9 cellular contexts compared by ENCODE assay signal in genomic region chr1:81802601-81803422, GRCh38. TPM values are rescaled to one million over a fixed set of nuclear protein-coding genes. Genes with fewer than 3 reads are reported as not detected.
DNase-seq lines count a peak whose midpoint lies in the region; ATAC-seq and TF ChIP-seq lines count a peak whose summit lies in the region.
"Had no signal": no experiment of that assay in that cellular context is flagged by ENCODE, and none has a peak within 500 bp of the region (broad histone marks: within the 10 kb centered on the region; RNA-seq: fewer than 3 reads in every experiment).

No MANE protein-coding gene starts in this region.

- no peaks in the 10 kb centered on the region for H3K9me3 ChIP-seq in transverse colon

- in situ Hi-C loops in transverse colon (cut with MboI; ENCODE audit: low pct_ligation_motif_present in 1 of 4, low pct_unique_long_range_greater_than_20kb in 1 of 4, low sequenced_read_pairs in 3 of 4) = no loop called here

- no peak for TF ChIP-seq EP300 in transverse colon (IDR thresholded peaks at IDR 0.05; ENCODE audit: low read depth)

- H3K27me3 ChIP-seq in dorsolateral prefrontal cortex (peaks cover 0 to 76% (median 15%) of the 10 kb centered on the region in 45 donors), transverse colon (peaks cover 92% of the 10 kb centered on the region)

- TF ChIP-seq CTCF in dorsolateral prefrontal cortex (IDR thresholded peaks at IDR 0.05 in 54 of 56, conservative IDR thresholded peaks at IDR 0.05 in 2 of 56; ENCODE audit: low read depth in 1 of 56, partially characterized antibody in 56 of 56) = peak in 44 of 56 donors; percentile 11 to 60 (median 38)
- no peak for TF ChIP-seq CTCF in lower leg skin (IDR thresholded peaks at IDR 0.05)
- TF ChIP-seq CTCF in transverse colon (IDR thresholded peaks at IDR 0.05) = peak in 4 of 5 experiments; percentile 25 to 44 (median 28)

- H3K4me3 ChIP-seq in dorsolateral prefrontal cortex (peak overlapping the region; percentile 52 to 84 (median 73)), lower leg skin (ENCODE audit: low read depth, poor library complexity, severe bottlenecking) (peak overlapping the region; percentile 89), transverse colon (peak overlapping the region; percentile 55 to 84 (median 62))

- intact Hi-C loops in dorsolateral prefrontal cortex (cut with DNase I) = loop anchor here in 1 of 2 donors (5.0 kb wide), 1 partner anchor 491 kb away; no protein-coding TSS in a partner anchor
- intact Hi-C loops in lower leg skin (cut with DNase I; ENCODE audit: low total_unique reads) = no loop called here
- intact Hi-C loops in transverse colon (cut with DNase I; ENCODE audit: low total_unique reads) = loop anchor here (5.0 kb wide), 1 partner anchor 1064 kb away; no protein-coding TSS in a partner anchor

- TF ChIP-seq POLR2A in lower leg skin (IDR thresholded peaks at IDR 0.05) (no peak), transverse colon (IDR thresholded peaks at IDR 0.05) (no peak)

- DNase-seq in NCI-H2227 (lab: John Stamatoyannopoulos, UW; ENCODE audit: unreplicated experiment) = peak; percentile 45
- no peak for DNase-seq in NCI-H2227 treated with DMSO at 0.1 percent for 48 hours (lab: John Stamatoyannopoulos, UW)
- DNase-seq in NCI-H526 (lab: John Stamatoyannopoulos, UW) = peak; percentile 17 to 83
- peak in 6 of 10 donors; percentile 4 to 63 (median 40) for DNase-seq in dorsolateral prefrontal cortex
- peak; percentile 30 to 93 for DNase-seq in lower leg skin (ENCODE audit: low spot score in 2 of 2)
- DNase-seq in transverse colon = peak; percentile 33
- no peak for DNase-seq in pons (ENCODE audit: low spot score)

- peaks cover 0 to 50% (median 0%) of the 10 kb centered on the region in 4 donors for H3K4me1 ChIP-seq in transverse colon

- H3K36me3 ChIP-seq in transverse colon = no peaks in the 10 kb centered on the region

- 2% methylated on average over 51 to 56 of the region's 65 CpGs for WGBS in lower leg skin, 2 donors
- 4% methylated on average over 45 of the region's 65 CpGs; no CpG with 5 or more reads in 1 of the 2 donors for WGBS in transverse colon (ENCODE audit: low coverage in 1 of 2), 2 donors

- ATAC-seq in HG03175 (IDR thresholded peaks at IDR 0.05; ENCODE audit: unreplicated experiment) = no peak

- H3K27ac ChIP-seq in dorsolateral prefrontal cortex = peak overlapping the region in 53 of 59 donors; percentile 35 to 98 (median 91)
- peak overlapping the region; percentile 91 to 93 (median 92) for H3K27ac ChIP-seq in transverse colon

RNA-seq across cellular contexts. Expression of gene ADGRL2, which starts 2.1 kb away (rescaled TPM):
- total RNA-seq in dorsolateral prefrontal cortex (100 to 1,000 TPM in 2 of 120 experiments, 10 to 100 TPM in 118; 28.2 to 104 (median 65.9) TPM), lower leg skin (10 to 100 TPM; 24.4 to 57.1 (median 45.4) TPM), transverse colon (10 to 100 TPM; 11.5 to 16.5 (median 14.1) TPM)
- total RNA-seq: activated CD8-positive, alpha-beta memory T cell treated with anti-CD3 and anti-CD28 coated beads for 36 hours had no signal

Comparison
In these comparisons a context has a peak if more than half of its experiments do, and no peak if none do; other contexts are left out.
1. DNase-seq: peak in NCI-H2227 (single experiment), NCI-H526 (2 of 2), dorsolateral prefrontal cortex (6 of 10), lower leg skin (2 of 2) and transverse colon (single experiment); none in NCI-H2227 treated with DMSO at 0.1 percent for 48 hours (single experiment) and pons (single experiment).
2. CTCF ChIP-seq: peak in dorsolateral prefrontal cortex (44 of 56) and transverse colon (4 of 5); none in lower leg skin (0 of 3).
3. Peak in every context shown above with its lines, with median percentiles within 50 percentile points of each other: H3K4me3 ChIP-seq.